In the genomic region with DNA sequence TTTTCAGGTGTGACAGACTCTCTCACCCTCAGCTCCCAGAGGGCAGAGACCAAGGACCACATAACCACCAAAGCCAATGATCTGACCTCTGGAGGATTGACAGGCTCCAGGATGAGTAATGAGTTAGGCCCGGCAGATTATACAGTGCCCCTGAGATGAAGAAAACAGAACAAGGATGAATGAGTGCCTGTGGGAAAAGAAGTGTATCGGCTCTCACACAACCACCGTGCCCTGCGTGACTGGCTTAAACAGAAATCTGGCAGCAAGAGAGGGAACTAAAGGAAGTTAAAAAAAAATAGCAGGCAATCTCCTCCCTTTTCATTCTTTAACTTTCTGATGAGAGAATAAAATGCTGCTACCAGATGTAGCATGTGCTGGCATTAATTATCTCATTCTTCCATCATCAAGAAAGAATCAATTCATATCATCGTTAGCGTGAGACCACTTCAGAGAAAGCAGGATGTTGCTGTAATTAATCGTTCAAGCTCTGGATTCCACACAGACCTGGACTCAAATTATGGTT, we compare ENCODE assay signal across 12 cellular contexts.
DNase-seq lines count a peak whose midpoint lies in the region; TF ChIP-seq lines count a peak whose summit lies in the region.
"Had no signal": no experiment of that assay in that cellular context is flagged by ENCODE, and none has a peak within 500 bp of the region (broad histone marks: within the 10 kb centered on the region; RNA-seq: fewer than 3 reads in every experiment).

No MANE protein-coding gene starts in this region.

- H3K4me1 ChIP-seq in SK-N-SH (ENCODE audit: control insufficient read depth in 1 of 2, insufficient read depth in 2 of 2, low read depth in 1 of 2, low read length in 1 of 2): peaks cover 0 to 16% of the 10 kb centered on the region in 2 experiments; a peak in 2 of 4 replicates
- H3K4me1 ChIP-seq in OCI-LY7 (ENCODE audit: insufficient read depth, low read length, poor library complexity, severe bottlenecking): no peaks in the 10 kb centered on the region

- H3K27ac Mint-ChIP-seq in HFFc6: peak overlapping the region; percentile 79
- H3K27ac Mint-ChIP-seq: CD4-positive, alpha-beta memory T cell; stimulated activated naive CD8-positive, alpha-beta T cell treated with anti-CD3 and anti-CD28 coated beads, Interleukin-15, amount 100 ng/mL, for 72 hours had no signal

- H2AFZ ChIP-seq in SK-N-SH (ENCODE audit: low read depth) (peak overlapping the region; percentile 88), OCI-LY7 (ENCODE audit: low read length) (no peak overlapping the region)

- peaks cover 54% of the 10 kb centered on the region for H3K4me1 Mint-ChIP-seq in HFFc6 (ENCODE audit: low read depth)
- H3K4me1 Mint-ChIP-seq: CD4-positive, alpha-beta memory T cell; stimulated activated naive CD8-positive, alpha-beta T cell treated with anti-CD3 and anti-CD28 coated beads, Interleukin-15, amount 100 ng/mL, for 72 hours had no signal

- peak overlapping the region; percentile 70 for H3K4me3 Mint-ChIP-seq in HFFc6
- H3K4me3 Mint-ChIP-seq: CD4-positive, alpha-beta memory T cell; stimulated activated naive CD8-positive, alpha-beta T cell treated with anti-CD3 and anti-CD28 coated beads, Interleukin-15, amount 100 ng/mL, for 72 hours had no signal

- H3K9ac ChIP-seq in SK-N-SH: no peak overlapping the region

- H3K79me2 ChIP-seq in SK-N-SH (ENCODE audit: insufficient read depth) (no peaks in the 10 kb centered on the region), OCI-LY7 (ENCODE audit: insufficient read depth, low read depth, low read length) (no peaks in the 10 kb centered on the region)

- POLR2A ChIA-PET in SK-N-SH (lab: Yijun Ruan, JAX): no interaction called here
- POLR2A ChIA-PET in OCI-LY7 (lab: Charles Lee): interaction anchor here (1.6 kb wide), 1 partner anchor 11 kb away, joined by 5 read pairs; no protein-coding TSS in a partner anchor

- 0 out of 2 replicates have a peak, but pooled peaks cover 6% of the 10 kb centered on the region for H3K36me3 Mint-ChIP-seq in HFFc6 (ENCODE audit: low read depth)
- H3K36me3 Mint-ChIP-seq: CD4-positive, alpha-beta memory T cell had no signal

- 14% methylated on average over 7 of the region's 7 CpGs for WGBS in SK-N-SH (ENCODE audit: low lambda C conversion rate)
- WGBS in lower leg skin, 2 donors: 30 to 45% methylated on average over 7 of the region's 7 CpGs

- no peaks in the 10 kb centered on the region for H3F3A ChIP-seq in SK-N-SH (replicated peaks; ENCODE audit: insufficient read depth)

- no peaks in the 10 kb centered on the region for H3K9me2 ChIP-seq in SK-N-SH
- no peaks in the 10 kb centered on the region for H3K9me2 ChIP-seq in OCI-LY7 (ENCODE audit: insufficient read depth, low read length)

- TF ChIP-seq RAD21 in SK-N-SH (IDR thresholded peaks at IDR 0.05; ENCODE audit: low read length): no peak

- no peak for TF ChIP-seq POLR2A in lower leg skin (IDR thresholded peaks at IDR 0.05)

- no peaks in the 10 kb centered on the region for H3K27me3 Mint-ChIP-seq in HFFc6 (ENCODE audit: insufficient read depth)
- H3K27me3 Mint-ChIP-seq: stimulated activated naive CD8-positive, alpha-beta T cell treated with anti-CD3 and anti-CD28 coated beads, Interleukin-15, amount 100 ng/mL, for 72 hours had no signal

- H3K9me3 Mint-ChIP-seq in HFFc6: no peaks in the 10 kb centered on the region

- TF ChIP-seq EP300 in SK-N-SH (IDR thresholded peaks at IDR 0.05; ENCODE audit: borderline replicate concordance in 1 of 2, low read depth in 1 of 2, low read length in 1 of 2): no peak

- BruUV-seq in OCI-LY7 (replicated peaks; lab: Mats Ljungman, UMichigan): no TSS peak

- H3K4me2 ChIP-seq in SK-N-SH (peak overlapping the region; percentile 42; the same call in 1 of the 2 replicates), OCI-LY7 (ENCODE audit: low read length) (no peak overlapping the region)

- H4K20me1 ChIP-seq in SK-N-SH (ENCODE audit: insufficient read depth) (no peaks in the 10 kb centered on the region), OCI-LY7 (ENCODE audit: insufficient read depth, low read length) (no peaks in the 10 kb centered on the region)

- TF ChIP-seq CTCF in HFFc6 (IDR thresholded peaks at IDR 0.05): no peak
- TF ChIP-seq CTCF in SK-N-SH (IDR thresholded peaks at IDR 0.05): no peak
- no peak for TF ChIP-seq CTCF in OCI-LY7 (conservative IDR thresholded peaks at IDR 0.05; ENCODE audit: low read length)
- TF ChIP-seq CTCF in lower leg skin (IDR thresholded peaks at IDR 0.05): no peak

- CTCF ChIA-PET in SK-N-SH (lab: Yijun Ruan, JAX): no interaction called here
- CTCF ChIA-PET in OCI-LY7 (lab: Charles Lee; ENCODE audit: unreplicated experiment): interaction anchor here (0.6 kb wide), 1 partner anchor 16 kb away, joined by 4 read pairs; no protein-coding TSS in a partner anchor

- DNase-seq in EL (peak; percentile 95), HFFc6 (peak; percentile 82), SK-N-SH (no peak), islet precursor cell (peak; percentile 66), KBM-7 (no peak), NCI-H2029 (lab: John Stamatoyannopoulos, UW) (no peak), OCI-LY7 (ENCODE audit: low spot score) (no peak), lower leg skin (ENCODE audit: low spot score in 2 of 2) (no peak)
- DNase-seq: CD4-positive, alpha-beta memory T cell; ovary; stimulated activated naive CD8-positive, alpha-beta T cell treated with anti-CD3 and anti-CD28 coated beads, Interleukin-15, amount 100 ng/mL, for 72 hours had no signal

- in situ Hi-C loops in KBM-7 (cut with MboI; ENCODE audit: low pct_unique_long_range_greater_than_20kb, low sequenced_read_pairs): no loop called here

- H3K27ac ChIP-seq in SK-N-SH (ENCODE audit: low read depth in 2 of 2, low read length in 1 of 2): peak overlapping the region; percentile 35 to 60; a peak in 3 of 4 replicates
- no peak overlapping the region for H3K27ac ChIP-seq in OCI-LY7 (ENCODE audit: low read depth, low read length, poor library complexity, severe bottlenecking)
- H3K27ac ChIP-seq: epithelial cell of prostate, ovary had no signal

- intact Hi-C loops in OCI-LY7 (cut with micrococcal nuclease; ENCODE audit: unreplicated experiment) (no loop called here), lower leg skin (cut with DNase I; ENCODE audit: low total_unique reads) (no loop called here)

- H3K4me3 ChIP-seq in SK-N-SH (ENCODE audit: low read depth in 2 of 2, low read length in 1 of 2) (no peak overlapping the region; a peak in 1 of 4 replicates), OCI-LY7 (ENCODE audit: low read depth, low read length, poor library complexity, severe bottlenecking) (no peak overlapping the region), lower leg skin (ENCODE audit: low read depth, poor library complexity, severe bottlenecking) (no peak overlapping the region)
- H3K4me3 ChIP-seq: ovary had no signal

- no peaks in the 10 kb centered on the region for H3K27me3 ChIP-seq in SK-N-SH (ENCODE audit: insufficient read depth)
- H3K27me3 ChIP-seq: ovary had no signal

- H3K36me3 ChIP-seq in SK-N-SH (replicated peaks in 1 of 2; ENCODE audit: control insufficient read depth in 1 of 2, insufficient read depth in 2 of 2, low read length in 1 of 2) (no peaks in the 10 kb centered on the region), OCI-LY7 (ENCODE audit: insufficient read depth, low read length) (no peaks in the 10 kb centered on the region)
- H3K36me3 ChIP-seq: ovary had no signal

- H3K9me3 ChIP-seq in SK-N-SH (no peaks in the 10 kb centered on the region), OCI-LY7 (ENCODE audit: low read length) (no peaks in the 10 kb centered on the region)
- H3K9me3 ChIP-seq: ovary had no signal

TF ChIP-seq in SK-N-SH, 30 proteins besides CTCF, POLR2A, EP300 and RAD21:
- TF ChIP-seq IRF3 (IDR thresholded peaks at IDR 0.05; ENCODE audit: low read depth, low read length) (no peak), TCF12 (IDR thresholded peaks at IDR 0.05) (peak; percentile 31; the same call in 1 of the 2 replicates), ZBTB33 (IDR thresholded peaks at IDR 0.05; ENCODE audit: borderline replicate concordance, low read depth) (no peak)
- TF ChIP-seq, protein P1, sequence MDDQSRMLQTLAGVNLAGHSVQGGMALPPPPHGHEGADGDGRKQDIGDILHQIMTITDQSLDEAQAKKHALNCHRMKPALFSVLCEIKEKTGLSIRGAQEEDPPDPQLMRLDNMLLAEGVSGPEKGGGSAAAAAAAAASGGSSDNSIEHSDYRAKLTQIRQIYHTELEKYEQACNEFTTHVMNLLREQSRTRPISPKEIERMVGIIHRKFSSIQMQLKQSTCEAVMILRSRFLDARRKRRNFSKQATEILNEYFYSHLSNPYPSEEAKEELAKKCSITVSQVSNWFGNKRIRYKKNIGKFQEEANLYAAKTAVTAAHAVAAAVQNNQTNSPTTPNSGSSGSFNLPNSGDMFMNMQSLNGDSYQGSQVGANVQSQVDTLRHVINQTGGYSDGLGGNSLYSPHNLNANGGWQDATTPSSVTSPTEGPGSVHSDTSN (IDR thresholded peaks at IDR 0.05): peak; percentile 73

Comparison
In these comparisons a context has a peak if more than half of its experiments do, and no peak if none do; other contexts are left out.
1. DNase-seq: peak in EL (single experiment), HFFc6 (single experiment) and islet precursor cell (single experiment); none in SK-N-SH (single experiment), KBM-7 (single experiment), NCI-H2029 (single experiment), OCI-LY7 (single experiment) and lower leg skin (0 of 2).